Comparison of ENCODE assay signal across 16 cellular contexts in the genomic region with DNA sequence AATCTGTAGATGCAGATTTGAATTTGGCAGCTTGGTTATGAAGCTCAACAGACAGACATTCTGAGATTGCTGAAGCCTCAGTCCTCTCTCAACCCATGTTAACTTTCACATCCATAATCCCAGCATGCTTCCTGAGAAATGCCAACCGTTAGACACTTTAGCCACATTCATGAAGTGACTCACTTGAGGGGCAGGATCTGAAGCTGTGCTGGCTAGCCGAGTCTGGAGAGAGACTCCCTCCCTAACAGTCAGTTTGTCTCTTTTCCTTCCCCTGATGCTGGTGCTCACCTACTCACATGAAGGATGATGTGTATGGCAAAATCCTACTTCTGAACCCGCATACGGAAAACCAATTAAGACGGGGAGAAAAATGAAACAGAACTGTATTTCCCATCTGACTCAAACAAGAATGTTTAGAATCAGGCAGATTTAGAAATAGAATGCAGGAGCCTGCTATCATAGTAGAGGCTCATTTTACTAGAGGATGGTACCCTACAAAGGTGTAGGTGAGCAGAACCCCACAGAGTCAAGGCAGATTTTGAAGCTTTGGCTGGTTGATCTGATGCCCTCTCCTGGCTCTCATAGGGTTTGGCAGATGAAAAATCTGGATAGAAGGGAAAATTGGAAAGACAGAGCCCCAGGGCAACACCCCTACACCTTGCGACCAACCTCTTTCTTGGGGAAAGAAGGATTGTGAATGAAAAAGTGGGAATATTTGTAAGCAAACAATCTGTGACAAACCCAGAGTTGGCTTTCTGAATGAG.
DNase-seq lines count a peak whose midpoint lies in the region; FAIRE-seq and TF ChIP-seq lines count a peak whose summit lies in the region.
"Had no signal": no experiment of that assay in that cellular context is flagged by ENCODE, and none has a peak within 500 bp of the region (broad histone marks: within the 10 kb centered on the region; RNA-seq: fewer than 3 reads in every experiment).

No MANE protein-coding gene starts in this region.

- H3K4me3 Mint-ChIP-seq in progenitor cell of endocrine pancreas (ENCODE audit: low read depth): no peak overlapping the region
- H3K4me3 Mint-ChIP-seq: activated naive CD8-positive, alpha-beta T cell had no signal

- H3K27me3 Mint-ChIP-seq in progenitor cell of endocrine pancreas: no peaks in the 10 kb centered on the region
- H3K27me3 Mint-ChIP-seq: activated naive CD8-positive, alpha-beta T cell; IgD-negative memory B cell had no signal

- H3K27ac Mint-ChIP-seq in progenitor cell of endocrine pancreas: no peak overlapping the region
- H3K27ac Mint-ChIP-seq: activated naive CD8-positive, alpha-beta T cell; IgD-negative memory B cell had no signal

- H3K27me3 ChIP-seq in kidney epithelial cell (ENCODE audit: control insufficient read depth, insufficient read depth, low read length): no peaks in the 10 kb centered on the region
- no peaks in the 10 kb centered on the region for H3K27me3 ChIP-seq in ascending aorta
- H3K27me3 ChIP-seq: hepatocyte had no signal

- FAIRE-seq in HTR-8/SVneo (lab: Jason Lieb, UNC): no peak
- FAIRE-seq: G401.6, GM18507 had no signal

- no peak overlapping the region for H3K4me3 ChIP-seq in astrocyte of the spinal cord (ENCODE audit: low read depth, low read length)
- no peak overlapping the region for H3K4me3 ChIP-seq in kidney epithelial cell (ENCODE audit: low read depth, low read length)
- no peak overlapping the region for H3K4me3 ChIP-seq in ascending aorta
- H3K4me3 ChIP-seq: hepatocyte, lower lobe of right lung had no signal

- no peaks in the 10 kb centered on the region for H3K9me3 ChIP-seq in ascending aorta
- H3K9me3 ChIP-seq: lower lobe of right lung had no signal

- peaks cover 17% of the 10 kb centered on the region for H3K4me1 Mint-ChIP-seq in progenitor cell of endocrine pancreas (ENCODE audit: low read depth)

- TF ChIP-seq CTCF in astrocyte of the spinal cord (IDR thresholded peaks at IDR 0.05; ENCODE audit: low read depth, low read length) (peak; percentile 25), kidney epithelial cell (IDR thresholded peaks at IDR 0.05; ENCODE audit: insufficient read depth, low read length, poor library complexity, severe bottlenecking) (no peak), ascending aorta (IDR thresholded peaks at IDR 0.05) (no peak), progenitor cell of endocrine pancreas (IDR thresholded peaks at IDR 0.05; ENCODE audit: unreplicated experiment) (no peak)

- H3K9me3 Mint-ChIP-seq in progenitor cell of endocrine pancreas (ENCODE audit: low read depth): peaks cover 8% of the 10 kb centered on the region

- DNase-seq in AG08395 (ENCODE audit: low spot score): peak; percentile 70
- peak; percentile 29 for DNase-seq in HTR-8/SVneo (ENCODE audit: insufficient read length, low spot score)
- DNase-seq in astrocyte of the spinal cord (ENCODE audit: low read depth, low spot score): peak; percentile 66
- DNase-seq in kidney epithelial cell (ENCODE audit: low read depth): peak; percentile 21
- no peak for DNase-seq in ascending aorta (ENCODE audit: low spot score in 2 of 2)
- no peak for DNase-seq in progenitor cell of endocrine pancreas (ENCODE audit: low spot score, unreplicated experiment)
- DNase-seq in CD1c-positive myeloid dendritic cell (ENCODE audit: extremely low spot score): no peak
- no peak for DNase-seq in activated gamma-delta T cell (lab: John Stamatoyannopoulos, UW)
- DNase-seq: C1 segment of cervical spinal cord, lower lobe of right lung, NCI-H1436 treated with DMSO at 0.1 percent for 48 hours had no signal

- peaks cover 9% of the 10 kb centered on the region for H3K36me3 Mint-ChIP-seq in progenitor cell of endocrine pancreas (ENCODE audit: insufficient read depth)

- in situ Hi-C loops in astrocyte of the spinal cord (cut with HindIII; ENCODE audit: low sequenced_read_pairs): no loop called here

- no peak overlapping the region for H3K27ac ChIP-seq in ascending aorta
- H3K27ac ChIP-seq: hepatocyte, lower lobe of right lung had no signal

- intact Hi-C loops in ascending aorta (cut with DNase I): no loop called here

- H3K36me3 ChIP-seq in kidney epithelial cell (ENCODE audit: control insufficient read depth, insufficient read depth, low read length) (no peaks in the 10 kb centered on the region), ascending aorta (no peaks in the 10 kb centered on the region)
- H3K36me3 ChIP-seq: lower lobe of right lung had no signal

- H3K4me1 ChIP-seq in ascending aorta: peaks cover 0 to 8% of the 10 kb centered on the region in 2 donors
- H3K4me1 ChIP-seq: lower lobe of right lung had no signal

Comparison
In these comparisons a context has a peak if more than half of its experiments do, and no peak if none do; other contexts are left out.
1. DNase-seq: peak in AG08395 (single experiment), HTR-8/SVneo (single experiment), astrocyte of the spinal cord (single experiment) and kidney epithelial cell (single experiment); none in ascending aorta (0 of 2), progenitor cell of endocrine pancreas (single experiment), CD1c-positive myeloid dendritic cell (single experiment) and activated gamma-delta T cell (single experiment).